ENCODE assay signal across 1 cellular context in genomic region chr20:53662595-53662994, GRCh38.
TF ChIP-seq lines count a peak whose summit lies in the region.

No MANE protein-coding gene starts in this region.

TF ChIP-seq in HepG2, 621 proteins besides CTCF, POLR2A, EP300 and RAD21:
- TF ChIP-seq XRCC5 (optimal IDR thresholded peaks at IDR 0.05; ENCODE audit: low read length) (no peak), ZNF614 (CRISPR knock-in tag; IDR thresholded peaks at IDR 0.05; ENCODE audit: borderline replicate concordance) (0 out of 2 replicates have a peak, but pooled peaks have one; percentile 2), THRA (CRISPR knock-in tag; IDR thresholded peaks at IDR 0.05; ENCODE audit: borderline replicate concordance) (0 out of 2 replicates have a peak, but pooled peaks have one; percentile 12), ZMAT3 (CRISPR knock-in tag; conservative IDR thresholded peaks at IDR 0.05) (0 out of 2 replicates have a peak, but pooled peaks have one; percentile 12), KAT7 (CRISPR knock-in tag; IDR thresholded peaks at IDR 0.05; ENCODE audit: borderline replicate concordance) (0 out of 2 replicates have a peak, but pooled peaks have one; percentile 38)
